In genomic region chr11:57335023-57335342, GRCh38 we compare ENCODE assay signal across 8 cellular contexts. TPM values are rescaled to one million over a fixed set of nuclear protein-coding genes. Genes with fewer than 3 reads are reported as not detected.
DNase-seq lines count a peak whose midpoint lies in the region; ATAC-seq and TF ChIP-seq lines count a peak whose summit lies in the region.

No MANE protein-coding gene starts in this region.

- H3K36me3 ChIP-seq in NT2/D1 (ENCODE audit: insufficient read depth, insufficient read length, low read length) (peaks cover 51% of the 10 kb centered on the region), esophagus muscularis mucosa (peaks cover 32 to 45% (median 39%) of the 10 kb centered on the region in 4 donors)

- no peak for TF ChIP-seq CTCF in esophagus muscularis mucosa (IDR thresholded peaks at IDR 0.05)

- no peak for TF ChIP-seq EP300 in esophagus muscularis mucosa (IDR thresholded peaks at IDR 0.05)

- peak overlapping the region; percentile 85 to 96 (median 92) for H3K27ac ChIP-seq in esophagus muscularis mucosa (replicated peaks in 1 of 4)

- no peak for TF ChIP-seq POLR2A in esophagus muscularis mucosa (IDR thresholded peaks at IDR 0.05; ENCODE audit: low read depth)

- 1% methylated on average over 5 of the region's 7 CpGs for WGBS in esophagus muscularis mucosa

- peak overlapping the region; percentile 94 for H3K9ac ChIP-seq in NT2/D1 (ENCODE audit: insufficient read length, low read depth)

- peak; percentile 7 for ATAC-seq in GM18907 (IDR thresholded peaks at IDR 0.05; ENCODE audit: unreplicated experiment)

- H3K4me3 ChIP-seq in NT2/D1 (ENCODE audit: insufficient read length, low read depth) (peak overlapping the region; percentile 87), esophagus muscularis mucosa (peak overlapping the region; percentile 81 to 97 (median 90))

- no peak for DNase-seq in NT2/D1 (ENCODE audit: low read depth, low spot score)
- no peak for DNase-seq in esophagus muscularis mucosa (ENCODE audit: extremely low spot score)
- DNase-seq in retina: peak; percentile 78
- DNase-seq in NCI-H2081 treated with DMSO at 0.1 percent for 48 hours (lab: John Stamatoyannopoulos, UW): no peak
- no peak for DNase-seq in T1000 (lab: John Stamatoyannopoulos, UW)
- no peak for DNase-seq in SKM-1 (lab: John Stamatoyannopoulos, UW; ENCODE audit: unreplicated experiment)
- no peak for DNase-seq in NCI-H2227 treated with DMSO at 0.1 percent for 48 hours (lab: John Stamatoyannopoulos, UW)

- intact Hi-C loops in esophagus muscularis mucosa (cut with DNase I): no loop called here

- no peaks in the 10 kb centered on the region for H3K9me3 ChIP-seq in NT2/D1 (ENCODE audit: insufficient read depth, low read length)
- no peaks in the 10 kb centered on the region for H3K9me3 ChIP-seq in esophagus muscularis mucosa

- H3K27me3 ChIP-seq in NT2/D1 (ENCODE audit: insufficient read depth, insufficient read length) (no peaks in the 10 kb centered on the region), esophagus muscularis mucosa (no peaks in the 10 kb centered on the region)

- H3K4me1 ChIP-seq in NT2/D1 (ENCODE audit: insufficient read depth, insufficient read length): peaks cover 16% of the 10 kb centered on the region
- H3K4me1 ChIP-seq in esophagus muscularis mucosa: peaks cover 17 to 31% (median 26%) of the 10 kb centered on the region in 4 donors

RNA-seq across cellular contexts. Expression of gene SSRP1, which starts 0.7 kb away (rescaled TPM):
- total RNA-seq in esophagus muscularis mucosa: 100 to 1,000 TPM in 1 of 4 donors, 10 to 100 TPM in 3; 74.6 to 101 (median 88.1) TPM

RNA-seq across cellular contexts. Expression of gene P2RX3, which starts 3.2 kb away (rescaled TPM):
- not detected for total RNA-seq in esophagus muscularis mucosa

RNA-seq across cellular contexts. Expression of gene TNKS1BP1, which starts 10.2 kb away (rescaled TPM):
- 100 to 1,000 TPM in 3 of 4 donors, 10 to 100 TPM in 1; 93.9 to 215 (median 124) TPM for total RNA-seq in esophagus muscularis mucosa

RNA-seq across cellular contexts. Expression of gene PRG3, which starts 46.0 kb away (rescaled TPM):
- not detected for total RNA-seq in esophagus muscularis mucosa

RNA-seq across cellular contexts. Expression of gene PRG2, which starts 55.5 kb away (rescaled TPM):
- total RNA-seq in esophagus muscularis mucosa: under 1 TPM in 1 of 4 donors, not detected in 3; 0.33 TPM
